In the genomic region with DNA sequence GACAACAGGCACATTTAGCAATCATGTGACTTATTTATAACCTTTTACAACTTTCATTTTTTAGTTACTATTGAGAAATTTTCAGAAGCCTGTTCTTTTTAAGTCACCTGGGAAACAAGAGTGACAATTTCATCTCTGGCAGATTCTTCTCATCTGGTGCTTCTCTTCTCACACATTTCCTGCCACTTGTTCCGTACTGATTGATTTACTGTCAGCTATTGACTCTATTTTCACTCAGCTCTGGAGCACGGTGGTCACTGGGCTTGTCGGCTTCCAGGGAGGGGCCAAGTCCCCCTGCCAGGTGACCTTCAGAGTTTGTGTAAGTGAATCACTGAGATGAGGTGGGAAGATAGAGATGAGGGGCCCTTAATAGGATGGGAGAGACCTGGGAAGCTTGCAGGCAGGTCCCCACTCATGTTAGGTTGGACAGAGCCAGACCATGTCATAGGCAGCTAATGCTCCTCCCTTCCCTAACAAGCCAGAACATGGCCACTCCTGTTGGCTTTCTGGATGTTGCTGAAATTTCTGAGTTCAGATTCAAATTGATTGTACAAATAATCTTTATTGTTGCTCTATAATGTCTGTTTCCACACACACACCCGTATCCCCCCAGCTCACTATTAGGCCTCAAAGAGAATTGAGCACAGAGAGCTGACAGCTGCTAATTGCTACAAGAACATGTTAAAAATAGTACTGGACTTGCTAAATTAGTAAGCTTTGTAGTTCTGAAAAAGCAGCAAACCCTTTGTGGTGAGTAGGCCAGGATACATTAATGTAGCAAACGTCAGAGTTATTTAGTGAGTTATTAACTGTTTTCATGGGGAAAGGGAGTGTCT, we compare ENCODE assay signal across 12 cellular contexts. TPM values are rescaled to one million over a fixed set of nuclear protein-coding genes. Genes with fewer than 3 reads are reported as not detected.
DNase-seq lines count a peak whose midpoint lies in the region; ATAC-seq and TF ChIP-seq lines count a peak whose summit lies in the region.
"Had no signal": no experiment of that assay in that cellular context is flagged by ENCODE, and none has a peak within 500 bp of the region (broad histone marks: within the 10 kb centered on the region; RNA-seq: fewer than 3 reads in every experiment).

No MANE protein-coding gene starts in this region.

- ATAC-seq in GM19438 (IDR thresholded peaks at IDR 0.05; ENCODE audit: low read depth, unreplicated experiment) (peak; percentile 90), HG03039 (IDR thresholded peaks at IDR 0.05; ENCODE audit: unreplicated experiment) (peak; percentile 68)
- no peak for ATAC-seq in CD4-positive, alpha-beta T cell (ENCODE audit: poor library complexity)

- no peaks in the 10 kb centered on the region for H3K9me3 Mint-ChIP-seq in CD4-positive, alpha-beta T cell

- peaks cover 10% of the 10 kb centered on the region for H3K36me3 Mint-ChIP-seq in CD4-positive, alpha-beta T cell (ENCODE audit: low read depth)

- peaks cover 37 to 45% of the 10 kb centered on the region in 2 donors for H3K4me1 ChIP-seq in duodenal mucosa (ENCODE audit: control insufficient read depth in 1 of 2, insufficient read depth in 2 of 2, low read length in 2 of 2)

- no peaks in the 10 kb centered on the region for H3K27me3 Mint-ChIP-seq in CD4-positive, alpha-beta T cell
- H3K27me3 Mint-ChIP-seq: brain had no signal

- peaks cover 7% of the 10 kb centered on the region for H3K4me1 Mint-ChIP-seq in CD4-positive, alpha-beta T cell (ENCODE audit: low read depth)

- peak overlapping the region; percentile 39 for H3K27ac ChIP-seq in duodenal mucosa (ENCODE audit: low read depth, low read length)
- no peak overlapping the region for H3K27ac ChIP-seq in CD4-positive, alpha-beta T cell (ENCODE audit: low read depth, low read length)
- H3K27ac ChIP-seq: heart left ventricle, neutrophil, VCaP had no signal

- CTCF ChIA-PET in CD4-positive, alpha-beta T cell (lab: Charles Lee) = no interaction called here

- no peak overlapping the region for H3K27ac Mint-ChIP-seq in CD4-positive, alpha-beta T cell
- H3K27ac Mint-ChIP-seq: brain had no signal

- no peaks in the 10 kb centered on the region for H3K27me3 ChIP-seq in duodenal mucosa (ENCODE audit: control insufficient read depth in 1 of 2, insufficient read depth in 2 of 2, low read length in 2 of 2)
- H3K27me3 ChIP-seq in CD4-positive, alpha-beta T cell (ENCODE audit: control insufficient read depth, insufficient read depth, low read length) = no peaks in the 10 kb centered on the region
- H3K27me3 ChIP-seq: heart left ventricle, neutrophil had no signal

- TF ChIP-seq CTCF in GM13976 (IDR thresholded peaks at IDR 0.05; ENCODE audit: borderline replicate concordance, control extremely low read depth, extremely low read depth, insufficient read depth, missing control alignments) = no peak
- TF ChIP-seq CTCF in CD4-positive, alpha-beta T cell (IDR thresholded peaks at IDR 0.05) = no peak

- intact Hi-C loops in CD4-positive, alpha-beta T cell (cut with DNase I, micrococcal nuclease) = no loop called here

- peak overlapping the region in 1 of 2 donors; percentile 11 for H3K4me3 ChIP-seq in duodenal mucosa (ENCODE audit: low read depth in 1 of 2, low read length in 2 of 2)
- H3K4me3 ChIP-seq: heart left ventricle had no signal

- DNase-seq in GM13976 (ENCODE audit: low spot score) = peak; percentile 92
- no peak for DNase-seq in dedifferentiated amniotic fluid mesenchymal stem cell (ENCODE audit: extremely low spot score)
- DNase-seq in stimulated activated CD4-positive, alpha-beta T cell treated with anti-CD3 and anti-CD28 coated beads, Interleukin-12 subunit alpha, Interleukin-12 subunit beta, amount 100 ng/mL, for 4 hours = no peak
- DNase-seq in NCI-H1105 (lab: John Stamatoyannopoulos, UW) = no peak
- DNase-seq in CD4-positive, alpha-beta T cell = no peak
- DNase-seq: heart left ventricle had no signal

- peaks cover 0 to 7% of the 10 kb centered on the region in 2 donors for H3K36me3 ChIP-seq in duodenal mucosa (ENCODE audit: control insufficient read depth in 1 of 2, insufficient read depth in 2 of 2, low read length in 2 of 2)

- peaks cover 0 to 9% of the 10 kb centered on the region in 2 donors for H3K9me3 ChIP-seq in duodenal mucosa (ENCODE audit: control insufficient read depth in 1 of 2, low read length in 2 of 2)
- H3K9me3 ChIP-seq in CD4-positive, alpha-beta T cell (ENCODE audit: control insufficient read depth, low read length) = no peaks in the 10 kb centered on the region
- H3K9me3 ChIP-seq: heart left ventricle, neutrophil had no signal

- H3K4me3 Mint-ChIP-seq in CD4-positive, alpha-beta T cell = no peak overlapping the region
- H3K4me3 Mint-ChIP-seq: brain had no signal

- POLR2A ChIA-PET in CD4-positive, alpha-beta T cell (lab: Charles Lee) = interaction anchor here (0.6 kb wide), 1 partner anchor 41 kb away, joined by 5 read pairs; no protein-coding TSS in a partner anchor

- peak overlapping the region in 1 of 2 donors; percentile 37 for H3K9ac ChIP-seq in duodenal mucosa (ENCODE audit: low read depth in 1 of 2, low read length in 2 of 2)

- in situ Hi-C loops in GM13976 (cut with MboI; ENCODE audit: low sequenced_read_pairs, unreplicated experiment) = no loop called here

RNA-seq across cellular contexts. Expression of a gene that starts 13.3 kb away (rescaled TPM):
- 10 to 100 TPM; 25.4 to 26.3 TPM for total RNA-seq in CD4-positive, alpha-beta T cell
